In the genomic region with DNA sequence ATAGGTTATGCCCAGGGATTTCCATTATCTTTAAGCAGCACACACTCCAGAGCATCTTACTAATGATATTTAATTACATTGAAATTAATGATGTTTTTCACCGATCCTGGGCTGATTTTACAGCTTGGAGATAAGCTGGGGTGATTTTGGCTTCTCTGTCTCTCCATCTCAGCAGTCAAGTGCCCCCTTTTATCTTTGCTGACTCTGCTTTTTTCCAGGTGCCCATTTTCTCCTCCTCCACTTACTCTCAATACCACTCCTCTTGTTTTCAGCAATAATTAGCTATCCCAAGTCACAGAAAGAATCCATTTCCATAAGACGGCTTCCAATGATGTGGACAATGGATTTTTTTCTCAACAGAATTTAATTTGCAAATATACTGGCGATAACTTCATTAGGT, we compare ENCODE assay signal across 22 cellular contexts.
DNase-seq lines count a peak whose midpoint lies in the region; ATAC-seq, FAIRE-seq and TF ChIP-seq lines count a peak whose summit lies in the region.
"Had no signal": no experiment of that assay in that cellular context is flagged by ENCODE, and none has a peak within 500 bp of the region (broad histone marks: within the 10 kb centered on the region; RNA-seq: fewer than 3 reads in every experiment).

No MANE protein-coding gene starts in this region.

- H3K4ac ChIP-seq in IMR-90 (ENCODE audit: low read depth, low read length) (no peak overlapping the region), H1 (replicated peaks; ENCODE audit: insufficient read length, low read depth, low read length) (no peak overlapping the region)

- H3K23me2 ChIP-seq in H1 (ENCODE audit: low read depth, low read length): no peaks in the 10 kb centered on the region

- DNase-seq in HepG2 (ENCODE audit: low spot score): no peak
- DNase-seq in right lobe of liver: no peak
- DNase-seq in IMR-90: no peak
- DNase-seq in H1 (ENCODE audit: low read depth in 1 of 2, low spot score in 2 of 2): no peak
- DNase-seq in Kasumi-1 (lab: John Stamatoyannopoulos, UW): no peak
- no peak for DNase-seq in GM13977 (ENCODE audit: low spot score)
- DNase-seq: 8988T; AML-193; Caco-2; Calu3; CD4-positive, alpha-beta T cell; CD8-positive, alpha-beta T cell; DMS79 treated with DMSO at 0.1 percent for 48 hours; GF-D8 had no signal

- H3K4me2 ChIP-seq in HepG2 (ENCODE audit: low read depth, low read length): no peak overlapping the region
- no peak overlapping the region for H3K4me2 ChIP-seq in IMR-90 (ENCODE audit: low read depth, low read length)
- no peak overlapping the region for H3K4me2 ChIP-seq in H1 (ENCODE audit: insufficient read depth in 1 of 2, low read depth in 2 of 2, low read length in 2 of 2)

- H3K4me3 ChIP-seq in HepG2 (replicated peaks in 1 of 3; ENCODE audit: insufficient read depth in 1 of 3, low read depth in 2 of 3, low read length in 3 of 3): no peak overlapping the region
- H3K4me3 ChIP-seq in right lobe of liver: no peak overlapping the region
- no peak overlapping the region for H3K4me3 ChIP-seq in IMR-90 (ENCODE audit: insufficient read depth, low read depth, low read length)
- H3K4me3 ChIP-seq in H1 (ENCODE audit: extremely low read depth in 1 of 4, insufficient read depth in 2 of 4, low read depth in 3 of 4, low read length in 4 of 4): no peak overlapping the region
- H3K4me3 ChIP-seq: BLaER1 treated with 17β-estradiol and CSF1 and Interleukin-3, amounts not matched to agents 10 nM and 100 nM had no signal

- H3K9me3 ChIP-seq in HepG2 (ENCODE audit: low read length) (peaks cover 14% of the 10 kb centered on the region; the same call in 1 of the 2 replicates), right lobe of liver (no peaks in the 10 kb centered on the region), IMR-90 (ENCODE audit: control insufficient read depth, insufficient read depth, low read length) (0 out of 2 replicates have a peak, but pooled peaks cover 3% of the 10 kb centered on the region), H1 (ENCODE audit: insufficient read depth in 2 of 2, low read depth in 1 of 2, low read length in 1 of 2) (no peaks in the 10 kb centered on the region)
- H3K9me3 ChIP-seq: BLaER1 treated with 17β-estradiol and CSF1 and Interleukin-3, amounts not matched to agents 10 nM and 100 nM; Caco-2 had no signal

- H3K79me2 ChIP-seq in HepG2 (ENCODE audit: insufficient read depth, low read length): no peaks in the 10 kb centered on the region
- no peaks in the 10 kb centered on the region for H3K79me2 ChIP-seq in H1 (ENCODE audit: control insufficient read depth in 1 of 2, insufficient read depth in 2 of 2, low read length in 2 of 2)

- H3K18ac ChIP-seq in IMR-90 (ENCODE audit: low read depth, low read length) (no peak overlapping the region), H1 (ENCODE audit: extremely low read depth, low read length) (no peak overlapping the region)

- H2BK20ac ChIP-seq in IMR-90 (ENCODE audit: low read depth, low read length): no peak overlapping the region
- no peak overlapping the region for H2BK20ac ChIP-seq in H1 (ENCODE audit: low read length)

- in situ Hi-C loops in HepG2 (cut with HindIII; ENCODE audit: extremely low pct_ligation_motif_present, low pct_unique_long_range_greater_than_20kb) (no loop called here), IMR-90 (cut with MboI; ENCODE audit: low sequenced_read_pairs) (no loop called here), GM13977 (cut with MboI; ENCODE audit: low pct_unique_long_range_greater_than_20kb, low sequenced_read_pairs, unreplicated experiment) (no loop called here)

- H2AK9ac ChIP-seq in IMR-90 (replicated peaks; ENCODE audit: low read depth, low read length, poor library complexity): no peak overlapping the region

- no peak overlapping the region for H2BK12ac ChIP-seq in H1 (ENCODE audit: low read depth, low read length)

- TF ChIP-seq RAD21 in HepG2 (CRISPR knock-in tag; IDR thresholded peaks at IDR 0.05) (no peak), IMR-90 (IDR thresholded peaks at IDR 0.05; ENCODE audit: low read length) (no peak), H1 (IDR thresholded peaks at IDR 0.05 in 1 of 2, conservative IDR thresholded peaks at IDR 0.05 in 1 of 2; ENCODE audit: low read depth in 2 of 2, low read length in 2 of 2) (no peak)

- H4K5ac ChIP-seq in IMR-90 (ENCODE audit: low read depth, low read length) (no peak overlapping the region), H1 (ENCODE audit: insufficient read length, low read depth, low read length) (no peak overlapping the region)

- CTCF ChIA-PET in HepG2 (lab: Yijun Ruan, JAX; ENCODE audit: low intra/inter-chr PET ratio, low total read pairs): no interaction called here
- CTCF ChIA-PET in IMR-90 (lab: Yijun Ruan, JAX): no interaction called here
- CTCF ChIA-PET in H1 (lab: Charles Lee; ENCODE audit: partially characterized antibody): interaction anchor here (1.2 to 2.1 kb wide), 4 partner anchors 11 to 62 kb away, joined by 3 to 8 read pairs (median 6); no protein-coding TSS in a partner anchor

- BruUV-seq in HepG2 (replicated peaks; lab: Mats Ljungman, UMichigan): no TSS peak
- no TSS peak for BruUV-seq in IMR-90 (replicated peaks; lab: Mats Ljungman, UMichigan)

- 14% methylated on average over 3 of the region's 3 CpGs for WGBS in HepG2 (ENCODE audit: low lambda C conversion rate)
- WGBS in right lobe of liver (ENCODE audit: insufficient coverage, low coverage, low lambda C conversion rate, missing lambda C conversion rate): 59% methylated on average over 3 of the region's 3 CpGs
- WGBS in IMR-90 (ENCODE audit: extremely low coverage in 2 of 2, insufficient read length in 1 of 2), 2 experiments: no CpG with 5 or more reads among the region's 3 CpGs
- 79% methylated on average over 3 of the region's 3 CpGs; no CpG with 5 or more reads in 1 of the 2 experiments for WGBS in H1 (ENCODE audit: extremely low coverage in 1 of 2, insufficient coverage in 1 of 2, insufficient read length in 1 of 2, insufficient replicate concordance in 2 of 2, low coverage in 1 of 2, low lambda C conversion rate in 2 of 2, missing lambda C conversion rate in 1 of 2), 2 experiments

- dilution Hi-C loops in IMR-90 (cut with HindIII; ENCODE audit: low sequenced_read_pairs, unreplicated experiment): no loop called here

- H4K20me1 ChIP-seq in HepG2 (ENCODE audit: insufficient read depth, low read length) (no peaks in the 10 kb centered on the region), IMR-90 (ENCODE audit: insufficient read depth, low read length) (no peaks in the 10 kb centered on the region), H1 (replicated peaks in 1 of 2; ENCODE audit: control insufficient read depth in 1 of 2, insufficient read depth in 2 of 2, low read length in 2 of 2) (no peaks in the 10 kb centered on the region)
- H4K20me1 ChIP-seq: BLaER1 treated with 17β-estradiol and CSF1 and Interleukin-3, amounts not matched to agents 10 nM and 100 nM had no signal

- no peak overlapping the region for H3K9ac ChIP-seq in HepG2 (ENCODE audit: insufficient read depth, low read depth, low read length)
- no peak overlapping the region for H3K9ac ChIP-seq in IMR-90 (ENCODE audit: low read depth, low read length)
- no peak overlapping the region for H3K9ac ChIP-seq in H1 (replicated peaks in 1 of 4; ENCODE audit: extremely low read depth in 1 of 4, low read depth in 3 of 4, low read length in 3 of 4)
- H3K9ac ChIP-seq: BLaER1 treated with 17β-estradiol and CSF1 and Interleukin-3, amounts not matched to agents 10 nM and 100 nM had no signal

- TF ChIP-seq CTCF in HepG2 (CRISPR knock-in tag; IDR thresholded peaks at IDR 0.05) (no peak), right lobe of liver (IDR thresholded peaks at IDR 0.05) (no peak), IMR-90 (conservative IDR thresholded peaks at IDR 0.05; ENCODE audit: low read depth, low read length) (no peak), H1 (IDR thresholded peaks at IDR 0.05; ENCODE audit: control extremely low read depth in 1 of 3, insufficient read depth in 1 of 3, low read depth in 1 of 3, low read length in 3 of 3) (no peak), GM13977 (IDR thresholded peaks at IDR 0.05; ENCODE audit: extremely low read depth, insufficient read depth, missing control alignments) (no peak)

- POLR2A ChIA-PET in HepG2 (lab: Yijun Ruan, JAX): no interaction called here
- POLR2A ChIA-PET in IMR-90 (lab: Charles Lee; ENCODE audit: unreplicated experiment): no interaction called here
- POLR2A ChIA-PET in H1 (lab: Charles Lee; ENCODE audit: partially characterized antibody): no interaction called here

- H2BK15ac ChIP-seq in IMR-90 (ENCODE audit: low read depth, low read length) (no peak overlapping the region), H1 (ENCODE audit: low read length) (no peak overlapping the region)

- H3K14ac ChIP-seq in IMR-90 (replicated peaks; ENCODE audit: low read depth, low read length) (no peak overlapping the region), H1 (ENCODE audit: insufficient read length) (no peak overlapping the region)

- H3K4me1 ChIP-seq in HepG2 (ENCODE audit: insufficient read depth, low read length) (no peaks in the 10 kb centered on the region), right lobe of liver (peaks cover 0 to 4% (median 0%) of the 10 kb centered on the region in 4 donors), IMR-90 (ENCODE audit: control insufficient read depth, insufficient read depth, low read length) (no peaks in the 10 kb centered on the region), H1 (replicated peaks in 1 of 4; ENCODE audit: control insufficient read depth in 3 of 4, insufficient read depth in 4 of 4, low read length in 3 of 4) (no peaks in the 10 kb centered on the region)
- H3K4me1 ChIP-seq: Caco-2 had no signal

- H3K36me3 ChIP-seq in HepG2 (replicated peaks in 1 of 2; ENCODE audit: control insufficient read depth in 1 of 2, insufficient read depth in 2 of 2, low read length in 2 of 2): no peaks in the 10 kb centered on the region
- no peaks in the 10 kb centered on the region for H3K36me3 ChIP-seq in right lobe of liver
- H3K36me3 ChIP-seq in IMR-90 (ENCODE audit: control insufficient read depth, insufficient read depth, low read length): no peaks in the 10 kb centered on the region
- H3K36me3 ChIP-seq in H1 (ENCODE audit: control insufficient read depth in 2 of 4, insufficient read depth in 4 of 4, low read length in 3 of 4): no peaks in the 10 kb centered on the region
- H3K36me3 ChIP-seq: BLaER1 treated with 17β-estradiol and CSF1 and Interleukin-3, amounts not matched to agents 10 nM and 100 nM had no signal

- H2BK120ac ChIP-seq in IMR-90 (ENCODE audit: low read depth, low read length) (no peak overlapping the region), H1 (replicated peaks; ENCODE audit: low read depth, low read length) (no peak overlapping the region)

- H3K9me1 ChIP-seq in IMR-90 (ENCODE audit: insufficient read depth, low read length): no peaks in the 10 kb centered on the region

- no peak overlapping the region for H2AFZ ChIP-seq in HepG2 (ENCODE audit: low read length)
- no peak overlapping the region for H2AFZ ChIP-seq in IMR-90 (replicated peaks; ENCODE audit: low read length, poor library complexity)
- no peak overlapping the region for H2AFZ ChIP-seq in H1 (ENCODE audit: low read length)

- ATAC-seq in HepG2: no peak
- no peak for ATAC-seq in right lobe of liver
- no peak for ATAC-seq in IMR-90 (ENCODE audit: low read depth)
- no peak for ATAC-seq in GM21515 (IDR thresholded peaks at IDR 0.05; ENCODE audit: unreplicated experiment)
- ATAC-seq: CD8-positive, alpha-beta T cell had no signal

- no peak overlapping the region for H2BK5ac ChIP-seq in IMR-90 (ENCODE audit: low read depth, low read length, poor library complexity, severe bottlenecking)
- no peak overlapping the region for H2BK5ac ChIP-seq in H1 (ENCODE audit: low read depth, low read length)

- FAIRE-seq in HepG2 (lab: Jason Lieb, UNC) (no peak), H1 (lab: Jason Lieb, UNC) (no peak)
- FAIRE-seq: A204.1, D721Med, G401.6, GM12891, GM18507 had no signal

- TF ChIP-seq EP300 in HepG2 (IDR thresholded peaks at IDR 0.05; ENCODE audit: low read depth in 2 of 2, low read length in 2 of 2) (no peak), HepG2 (CRISPR knock-in tag; IDR thresholded peaks at IDR 0.05; ENCODE audit: borderline replicate concordance) (no peak), H1 (IDR thresholded peaks at IDR 0.05; ENCODE audit: borderline replicate concordance in 1 of 2, low read depth in 2 of 2, low read length in 2 of 2) (no peak)

- intact Hi-C loops in HepG2 (cut with micrococcal nuclease; ENCODE audit: unreplicated experiment): no loop called here
- intact Hi-C loops in right lobe of liver (cut with DNase I): no loop called here
- intact Hi-C loops in IMR-90 (cut with micrococcal nuclease): no loop called here

- no peak overlapping the region for H2AK5ac ChIP-seq in IMR-90 (ENCODE audit: low read depth, low read length)
- no peak overlapping the region for H2AK5ac ChIP-seq in H1 (ENCODE audit: low read depth, low read length)

- H3K27ac ChIP-seq in HepG2 (ENCODE audit: extremely low read length, insufficient read depth, low read length) (no peak overlapping the region), right lobe of liver (no peak overlapping the region), IMR-90 (ENCODE audit: insufficient read depth, low read length) (no peak overlapping the region), H1 (ENCODE audit: low read depth, low read length) (no peak overlapping the region)
- H3K27ac ChIP-seq: BLaER1 treated with 17β-estradiol and CSF1 and Interleukin-3, amounts not matched to agents 10 nM and 100 nM; C4-2B had no signal

- TF ChIP-seq POLR2A in HepG2 (IDR thresholded peaks at IDR 0.05; ENCODE audit: insufficient read depth in 1 of 2, low read depth in 2 of 2, low read length in 2 of 2) (no peak), right lobe of liver (IDR thresholded peaks at IDR 0.05) (no peak), IMR-90 (IDR thresholded peaks at IDR 0.05; ENCODE audit: low read depth, low read length) (no peak), H1 (IDR thresholded peaks at IDR 0.05; ENCODE audit: control extremely low read depth in 1 of 2, low read depth in 2 of 2, low read length in 2 of 2) (no peak)

- no peak overlapping the region for H3K23ac ChIP-seq in IMR-90 (ENCODE audit: low read depth, low read length)
- no peak overlapping the region for H3K23ac ChIP-seq in H1 (ENCODE audit: insufficient read length)

- H3K27me3 ChIP-seq in HepG2 (ENCODE audit: control insufficient read depth in 1 of 2, insufficient read depth in 2 of 2, low read length in 2 of 2) (no peaks in the 10 kb centered on the region), right lobe of liver (no peaks in the 10 kb centered on the region), IMR-90 (ENCODE audit: control insufficient read depth, insufficient read depth, low read length) (no peaks in the 10 kb centered on the region), H1 (replicated peaks in 1 of 4; ENCODE audit: control insufficient read depth in 3 of 4, extremely low read depth in 1 of 4, insufficient read depth in 3 of 4, low read length in 3 of 4) (no peaks in the 10 kb centered on the region)
- H3K27me3 ChIP-seq: BLaER1 treated with 17β-estradiol and CSF1 and Interleukin-3, amounts not matched to agents 10 nM and 100 nM had no signal

- H3K79me1 ChIP-seq in IMR-90 (ENCODE audit: low read depth in 1 of 2, low read length in 2 of 2) (no peaks in the 10 kb centered on the region), H1 (ENCODE audit: low read depth, low read length) (no peaks in the 10 kb centered on the region)

- H3K56ac ChIP-seq in IMR-90 (ENCODE audit: extremely low read depth, insufficient read depth, low read length) (no peak overlapping the region), H1 (replicated peaks; ENCODE audit: insufficient read length, low read depth, low read length) (no peak overlapping the region)

- H4K91ac ChIP-seq in IMR-90 (ENCODE audit: insufficient read depth, low read depth, low read length): no peak overlapping the region
- no peak overlapping the region for H4K91ac ChIP-seq in H1 (replicated peaks; ENCODE audit: insufficient read length, low read length)

- H4K8ac ChIP-seq in IMR-90 (ENCODE audit: low read depth in 2 of 2, low read length in 2 of 2): no peak overlapping the region
- no peak overlapping the region for H4K8ac ChIP-seq in H1 (ENCODE audit: extremely low read depth, insufficient read depth, low read length)
